Comparison of ENCODE assay signal across 8 cellular contexts in genomic region chr3:49554639-49555265, GRCh38. TPM values are rescaled to one million over a fixed set of nuclear protein-coding genes. Genes with fewer than 3 reads are reported as not detected.
DNase-seq lines count a peak whose midpoint lies in the region; ATAC-seq lines count a peak whose summit lies in the region.

No MANE protein-coding gene starts in this region.

- peaks cover 66% of the 10 kb centered on the region for H3K27me3 Mint-ChIP-seq in T-helper 17 cell

- H3K9me3 ChIP-seq in T-helper 17 cell (ENCODE audit: control insufficient read depth, low read length, poor library complexity, severe bottlenecking): no peaks in the 10 kb centered on the region

- ATAC-seq in HG03095 (IDR thresholded peaks at IDR 0.05; ENCODE audit: unreplicated experiment) (peak; percentile 53), T-helper 17 cell (peak; percentile 82)
- ATAC-seq in stimulated activated effector memory CD8-positive, alpha-beta T cell treated with anti-CD3 and anti-CD28 coated beads, Interleukin-12 subunit alpha, Interleukin-12 subunit beta, amount 100 ng/mL, for 72 hours: peak; percentile 80

- peak overlapping the region; percentile 57 for H3K4me3 Mint-ChIP-seq in T-helper 17 cell
- peak overlapping the region; percentile 79 for H3K4me3 Mint-ChIP-seq in stimulated activated effector memory CD8-positive, alpha-beta T cell treated with anti-CD3 and anti-CD28 coated beads, Interleukin-12 subunit alpha, Interleukin-12 subunit beta, amount 100 ng/mL, for 72 hours

- H3K27ac Mint-ChIP-seq in T-helper 17 cell: no peak overlapping the region
- no peak overlapping the region for H3K27ac Mint-ChIP-seq in stimulated activated effector memory CD8-positive, alpha-beta T cell treated with anti-CD3 and anti-CD28 coated beads, Interleukin-12 subunit alpha, Interleukin-12 subunit beta, amount 100 ng/mL, for 72 hours

- DNase-seq in NCI-H82 (lab: John Stamatoyannopoulos, UW) (peak; percentile 36), NCI-H82 treated with DMSO at 0.1 percent for 48 hours (lab: John Stamatoyannopoulos, UW; ENCODE audit: unreplicated experiment) (no peak), T-helper 17 cell (peak in 2 of 3 donors; percentile 54), cerebellar cortex (ENCODE audit: low spot score) (peak; percentile 54), lung microvascular endothelial cell (ENCODE audit: low read depth in 2 of 2) (peak; percentile 37 to 59), globus pallidus (ENCODE audit: low spot score) (no peak)
- peak; percentile 60 to 80 for DNase-seq in stimulated activated effector memory CD8-positive, alpha-beta T cell treated with anti-CD3 and anti-CD28 coated beads, Interleukin-12 subunit alpha, Interleukin-12 subunit beta, amount 100 ng/mL, for 72 hours (ENCODE audit: low spot score in 2 of 2)

- H3K9me3 Mint-ChIP-seq in stimulated activated effector memory CD8-positive, alpha-beta T cell treated with anti-CD3 and anti-CD28 coated beads, Interleukin-12 subunit alpha, Interleukin-12 subunit beta, amount 100 ng/mL, for 72 hours: peaks cover 5% of the 10 kb centered on the region

- peaks cover 13% of the 10 kb centered on the region for H3K4me1 Mint-ChIP-seq in T-helper 17 cell
- peaks cover 20% of the 10 kb centered on the region for H3K4me1 Mint-ChIP-seq in stimulated activated effector memory CD8-positive, alpha-beta T cell treated with anti-CD3 and anti-CD28 coated beads, Interleukin-12 subunit alpha, Interleukin-12 subunit beta, amount 100 ng/mL, for 72 hours

- peaks cover 5% of the 10 kb centered on the region for H3K36me3 Mint-ChIP-seq in T-helper 17 cell (ENCODE audit: low read depth)
- peaks cover 7% of the 10 kb centered on the region for H3K36me3 Mint-ChIP-seq in stimulated activated effector memory CD8-positive, alpha-beta T cell treated with anti-CD3 and anti-CD28 coated beads, Interleukin-12 subunit alpha, Interleukin-12 subunit beta, amount 100 ng/mL, for 72 hours

RNA-seq across cellular contexts. Expression of gene BSN, which starts 0.5 kb away (rescaled TPM):
- under 1 TPM; 0.12 to 0.29 TPM for total RNA-seq in T-helper 17 cell
- under 0.01 TPM in 2 replicates for total RNA-seq in lung microvascular endothelial cell

Comparison
In these comparisons a context has a peak if more than half of its experiments do, and no peak if none do; other contexts are left out.
1. DNase-seq: peak in NCI-H82 (single experiment), T-helper 17 cell (2 of 3), cerebellar cortex (single experiment), lung microvascular endothelial cell (2 of 2) and stimulated activated effector memory CD8-positive, alpha-beta T cell treated with anti-CD3 and anti-CD28 coated beads, Interleukin-12 subunit alpha, Interleukin-12 subunit beta, amount 100 ng/mL, for 72 hours (2 of 2); none in NCI-H82 treated with DMSO at 0.1 percent for 48 hours (single experiment) and globus pallidus (single experiment).
2. Peak in every context shown above with its lines, with median percentiles within 50 percentile points of each other: ATAC-seq.